Comparison of ENCODE assay signal across 9 cellular contexts in the genomic region with DNA sequence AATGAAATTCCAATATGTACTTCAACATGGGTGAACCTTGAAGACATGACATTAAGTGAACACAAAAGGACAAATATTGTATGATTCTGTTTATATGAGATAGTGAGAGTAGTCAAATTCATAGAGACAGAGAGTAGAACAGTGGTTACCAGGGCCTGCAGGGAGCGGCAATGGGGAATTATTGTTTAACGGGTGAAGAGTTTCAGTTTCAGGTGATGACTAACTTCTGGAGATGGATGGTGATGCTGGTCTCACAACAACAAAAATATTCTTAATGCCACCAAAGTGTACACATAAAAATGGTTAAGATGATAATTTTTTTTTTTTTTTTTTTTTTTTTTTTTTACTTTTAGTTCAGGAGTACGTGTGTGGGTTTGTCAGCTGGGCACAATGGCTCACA.
A peak's percentile ranks its signal among the peaks of the same experiment; 100 is the strongest.
DNase-seq lines count a peak whose midpoint lies in the region; ATAC-seq, FAIRE-seq and TF ChIP-seq lines count a peak whose summit lies in the region.
"Had no signal": no experiment of that assay in that cellular context is flagged by ENCODE, and none has a peak within 500 bp of the region (broad histone marks: within the 10 kb centered on the region; RNA-seq: fewer than 3 reads in every experiment).

No MANE protein-coding gene starts in this region.

- H3K36me3 Mint-ChIP-seq in endothelial cell (ENCODE audit: low read depth, unreplicated experiment): no peaks in the 10 kb centered on the region

- H3K4me1 Mint-ChIP-seq in endothelial cell (ENCODE audit: unreplicated experiment): no peaks in the 10 kb centered on the region

- TF ChIP-seq CTCF in endothelial cell (IDR thresholded peaks at IDR 0.05; ENCODE audit: unreplicated experiment): no peak

- FAIRE-seq in HTR-8/SVneo (lab: Jason Lieb, UNC): no peak

- no peaks in the 10 kb centered on the region for H3K27me3 Mint-ChIP-seq in endothelial cell (ENCODE audit: unreplicated experiment)

- no peak overlapping the region for H3K27ac Mint-ChIP-seq in endothelial cell (ENCODE audit: unreplicated experiment)
- H3K27ac Mint-ChIP-seq: memory B cell had no signal

- peak; percentile 98 for ATAC-seq in HG02571 (IDR thresholded peaks at IDR 0.05; ENCODE audit: unreplicated experiment)
- peak; percentile 96 for ATAC-seq in HG03442 (IDR thresholded peaks at IDR 0.05; ENCODE audit: unreplicated experiment)

- H3K9me3 Mint-ChIP-seq in endothelial cell (ENCODE audit: unreplicated experiment): no peaks in the 10 kb centered on the region

- peak; percentile 20 for DNase-seq in stimulated activated CD4-positive, alpha-beta T cell treated with anti-CD3 and anti-CD28 coated beads, Interleukin-1b, Interleukin-23, amount 100 ng/mL, for 48 hours
- no peak for DNase-seq in stimulated activated CD4-positive, alpha-beta T cell treated with anti-CD3 and anti-CD28 coated beads, Interleukin-4, amount 100 ng/mL, for 1 hour
- no peak for DNase-seq in NCI-H187 treated with DMSO at 0.1 percent for 48 hours (lab: John Stamatoyannopoulos, UW)
- DNase-seq in HTR-8/SVneo (ENCODE audit: insufficient read length, low spot score): no peak
- DNase-seq in endothelial cell (ENCODE audit: low spot score): no peak
- no peak for DNase-seq in HPDE6-E6E7 (ENCODE audit: extremely low spot score)

- no peak overlapping the region for H3K4me3 Mint-ChIP-seq in endothelial cell (ENCODE audit: unreplicated experiment)
- H3K4me3 Mint-ChIP-seq: memory B cell had no signal
